20 cellular contexts compared by ENCODE assay signal in genomic region chr10:126911301-126911700, GRCh38. TPM values are rescaled to one million over a fixed set of nuclear protein-coding genes. Genes with fewer than 3 reads are reported as not detected.
A peak's percentile ranks its signal among the peaks of the same experiment; 100 is the strongest.
DNase-seq lines count a peak whose midpoint lies in the region; ATAC-seq, FAIRE-seq and TF ChIP-seq lines count a peak whose summit lies in the region.
"Had no signal": no experiment of that assay in that cellular context is flagged by ENCODE, and none has a peak within 500 bp of the region (broad histone marks: within the 10 kb centered on the region; RNA-seq: fewer than 3 reads in every experiment).

No MANE protein-coding gene starts in this region.

- no peak overlapping the region for H4K91ac ChIP-seq in trophoblast cell (ENCODE audit: low read depth, low read length)

- H2BK5ac ChIP-seq in trophoblast cell (ENCODE audit: low read depth, low read length, poor library complexity) = no peak overlapping the region

- H3K4me1 Mint-ChIP-seq in GM23338 = peaks cover 40% of the 10 kb centered on the region
- H3K4me1 Mint-ChIP-seq in astrocyte (ENCODE audit: low read depth, unreplicated experiment) = peaks cover 7% of the 10 kb centered on the region
- H3K4me1 Mint-ChIP-seq: CD8-positive, alpha-beta memory T cell had no signal

- POLR2A ChIA-PET in AG04450 (lab: Yijun Ruan, JAX) = no interaction called here

- H3K27ac ChIP-seq in AG04450 (ENCODE audit: low read depth, low read length) (no peak overlapping the region), GM23338 (ENCODE audit: low read depth) (no peak overlapping the region), astrocyte (ENCODE audit: low read depth, low read length) (no peak overlapping the region), trophoblast cell (ENCODE audit: low read depth, low read length) (no peak overlapping the region), suprapubic skin (no peak overlapping the region), vagina (no peak overlapping the region)
- H3K27ac ChIP-seq: HL-60 had no signal

- no peak overlapping the region for H3K14ac ChIP-seq in trophoblast cell (ENCODE audit: low read length)

- H4K20me1 ChIP-seq in GM23338 (replicated peaks; ENCODE audit: insufficient read depth) = peaks cover 48% of the 10 kb centered on the region
- H4K20me1 ChIP-seq in astrocyte (ENCODE audit: insufficient read depth, low read length) = peaks cover 93% of the 10 kb centered on the region

- H3K4me3 ChIP-seq in AG04450 (ENCODE audit: low read depth, low read length) (no peak overlapping the region), GM23338 (no peak overlapping the region), astrocyte (ENCODE audit: insufficient read depth, low read depth, low read length) (no peak overlapping the region), trophoblast cell (ENCODE audit: low read depth, low read length) (no peak overlapping the region), suprapubic skin (no peak overlapping the region), vagina (no peak overlapping the region)

- TF ChIP-seq POLR2A in suprapubic skin (IDR thresholded peaks at IDR 0.05) = no peak
- TF ChIP-seq POLR2A in vagina (IDR thresholded peaks at IDR 0.05) = no peak

- ATAC-seq in GM23338 = no peak
- no peak for ATAC-seq in HG03108 (IDR thresholded peaks at IDR 0.05; ENCODE audit: unreplicated experiment)

- H3K27me3 Mint-ChIP-seq in GM23338 (ENCODE audit: insufficient read depth, low read depth, poor library complexity) = peaks cover 11% of the 10 kb centered on the region
- H3K27me3 Mint-ChIP-seq in astrocyte (ENCODE audit: low read depth, unreplicated experiment) = no peaks in the 10 kb centered on the region

- no peak for FAIRE-seq in astrocyte (lab: Jason Lieb, UNC)
- FAIRE-seq: GM12892, GM19239, H1 had no signal

- peaks cover 2% of the 10 kb centered on the region for H3K79me1 ChIP-seq in trophoblast cell (ENCODE audit: low read length)

- CTCF ChIA-PET in AG04450 (lab: Charles Lee) = no interaction called here

- H2BK120ac ChIP-seq in trophoblast cell (ENCODE audit: insufficient read depth, low read length, poor library complexity) = no peak overlapping the region

- no peak overlapping the region for H4K12ac ChIP-seq in trophoblast cell (ENCODE audit: low read depth, low read length)

- no peak overlapping the region for H2BK12ac ChIP-seq in trophoblast cell (ENCODE audit: low read length)

- H2AFZ ChIP-seq in GM23338 = no peak overlapping the region
- no peak overlapping the region for H2AFZ ChIP-seq in astrocyte (ENCODE audit: low read depth, low read length)
- H2AFZ ChIP-seq in trophoblast cell (ENCODE audit: insufficient read depth, low read length, poor library complexity) = no peak overlapping the region

- no peak overlapping the region for H3K18ac ChIP-seq in trophoblast cell (ENCODE audit: low read length)

- H3K4me1 ChIP-seq in GM23338 (ENCODE audit: insufficient read depth) (peaks cover 26% of the 10 kb centered on the region), astrocyte (ENCODE audit: insufficient read depth, low read length) (peaks cover 9% of the 10 kb centered on the region), trophoblast cell (ENCODE audit: control insufficient read depth in 1 of 2, insufficient read depth in 2 of 2, low read length in 2 of 2) (peaks cover 5 to 12% of the 10 kb centered on the region in 2 experiments), suprapubic skin (peaks cover 48% of the 10 kb centered on the region), vagina (peaks cover 39% of the 10 kb centered on the region)
- H3K4me1 ChIP-seq: BE2C had no signal

- H4K8ac ChIP-seq in trophoblast cell (ENCODE audit: low read depth, low read length) = no peak overlapping the region

- H3K9me3 Mint-ChIP-seq in GM23338 (no peaks in the 10 kb centered on the region; the same call in 1 of the 3 replicates), astrocyte (ENCODE audit: unreplicated experiment) (peaks cover 7% of the 10 kb centered on the region)
- H3K9me3 Mint-ChIP-seq: HFFc6 had no signal

- DNase-seq in AG04450 (ENCODE audit: low read depth, low spot score) (no peak), GM23338 (ENCODE audit: low spot score) (no peak), astrocyte (ENCODE audit: low read depth) (no peak), trophoblast cell (no peak), suprapubic skin (ENCODE audit: low spot score in 2 of 2) (no peak), vagina (ENCODE audit: extremely low spot score in 2 of 2) (no peak), pons (ENCODE audit: low spot score) (no peak)
- DNase-seq: ACHN; BE2C; Caco-2; CD8-positive, alpha-beta memory T cell; DND-41; GDM1; HCEC 1CT; HFFc6 had no signal

- H3K4ac ChIP-seq in trophoblast cell (ENCODE audit: low read depth, low read length) = peak overlapping the region; percentile 56

- no peak overlapping the region for H3K23ac ChIP-seq in trophoblast cell (ENCODE audit: low read length)

- TF ChIP-seq CTCF in AG04450 (IDR thresholded peaks at IDR 0.05; ENCODE audit: low read depth, low read length) (0 out of 2 replicates have a peak, but pooled peaks have one; percentile 0), GM23338 (conservative IDR thresholded peaks at IDR 0.05; ENCODE audit: low read depth in 2 of 2) (no peak), astrocyte (IDR thresholded peaks at IDR 0.05; ENCODE audit: insufficient read depth, low read depth, low read length) (no peak), suprapubic skin (IDR thresholded peaks at IDR 0.05) (no peak), vagina (IDR thresholded peaks at IDR 0.05) (no peak)

- no peaks in the 10 kb centered on the region for H3F3A ChIP-seq in GM23338 (replicated peaks; ENCODE audit: low read depth)

- no peaks in the 10 kb centered on the region for H3K9me2 ChIP-seq in GM23338 (ENCODE audit: insufficient read depth)

- H3K36me3 ChIP-seq in GM23338 (ENCODE audit: insufficient read depth) = no peaks in the 10 kb centered on the region
- no peaks in the 10 kb centered on the region for H3K36me3 ChIP-seq in astrocyte (ENCODE audit: insufficient read depth, low read length)
- peaks cover 5 to 11% of the 10 kb centered on the region in 2 experiments for H3K36me3 ChIP-seq in trophoblast cell (ENCODE audit: control insufficient read depth in 1 of 2, insufficient read depth in 2 of 2, low read length in 2 of 2)
- no peaks in the 10 kb centered on the region for H3K36me3 ChIP-seq in suprapubic skin
- H3K36me3 ChIP-seq in vagina = no peaks in the 10 kb centered on the region
- H3K36me3 ChIP-seq: BE2C had no signal

- WGBS in trophoblast cell (ENCODE audit: extremely low coverage, insufficient coverage, insufficient read length) = no CpG with 5 or more reads among the region's 11 CpGs
- WGBS in suprapubic skin = 84% methylated on average over 11 of the region's 11 CpGs

- H3K4me2 ChIP-seq in GM23338 = peak overlapping the region; percentile 51
- no peak overlapping the region for H3K4me2 ChIP-seq in astrocyte (ENCODE audit: low read length)
- H3K4me2 ChIP-seq in trophoblast cell (ENCODE audit: low read length) = no peak overlapping the region

- H3K27me3 ChIP-seq in AG04450 (ENCODE audit: control insufficient read depth, insufficient read depth, low read length) (no peaks in the 10 kb centered on the region), GM23338 (ENCODE audit: insufficient read depth) (no peaks in the 10 kb centered on the region), astrocyte (ENCODE audit: insufficient read depth, low read length) (no peaks in the 10 kb centered on the region), trophoblast cell (ENCODE audit: insufficient read depth, low read length) (no peaks in the 10 kb centered on the region), suprapubic skin (no peaks in the 10 kb centered on the region), vagina (no peaks in the 10 kb centered on the region)
- H3K27me3 ChIP-seq: BE2C had no signal

- H3K4me3 Mint-ChIP-seq in GM23338 (no peak overlapping the region), astrocyte (ENCODE audit: unreplicated experiment) (peak overlapping the region; percentile 21)
- H3K4me3 Mint-ChIP-seq: CD8-positive, alpha-beta memory T cell; HFFc6 had no signal

- peaks cover 9% of the 10 kb centered on the region for H3K36me3 Mint-ChIP-seq in GM23338 (ENCODE audit: low read depth)
- peaks cover 10% of the 10 kb centered on the region for H3K36me3 Mint-ChIP-seq in astrocyte (ENCODE audit: low read depth, unreplicated experiment)
- H3K36me3 Mint-ChIP-seq: CD8-positive, alpha-beta memory T cell had no signal

- intact Hi-C loops in vagina (cut with DNase I) = no loop called here

- no peak for TF ChIP-seq EP300 in suprapubic skin (IDR thresholded peaks at IDR 0.05)

- no peak overlapping the region for H3K27ac Mint-ChIP-seq in GM23338
- no peak overlapping the region for H3K27ac Mint-ChIP-seq in astrocyte (ENCODE audit: unreplicated experiment)
- H3K27ac Mint-ChIP-seq: CD8-positive, alpha-beta memory T cell; HFFc6 had no signal

- no peak overlapping the region for H2AK5ac ChIP-seq in trophoblast cell (ENCODE audit: low read length)

- H3K9ac ChIP-seq in astrocyte (ENCODE audit: low read length) (no peak overlapping the region), trophoblast cell (ENCODE audit: low read length) (no peak overlapping the region)

- H3K79me2 ChIP-seq in GM23338 (replicated peaks; ENCODE audit: insufficient read depth) (peaks cover 99% of the 10 kb centered on the region), astrocyte (ENCODE audit: insufficient read depth, low read length) (peaks cover 98% of the 10 kb centered on the region), trophoblast cell (ENCODE audit: control insufficient read depth, insufficient read depth, low read length, poor library complexity) (peaks cover 22% of the 10 kb centered on the region)

- H3K9me3 ChIP-seq in AG04450 (ENCODE audit: control insufficient read depth, insufficient read depth, low read length) = peaks cover 3% of the 10 kb centered on the region; the same call in 1 of the 2 replicates
- no peaks in the 10 kb centered on the region for H3K9me3 ChIP-seq in astrocyte (ENCODE audit: insufficient read depth, low read depth, low read length)
- H3K9me3 ChIP-seq in trophoblast cell (ENCODE audit: insufficient read depth, low read depth, low read length) = peaks cover 2% of the 10 kb centered on the region
- no peaks in the 10 kb centered on the region for H3K9me3 ChIP-seq in suprapubic skin
- H3K9me3 ChIP-seq in vagina = no peaks in the 10 kb centered on the region
- H3K9me3 ChIP-seq: BE2C, Caco-2 had no signal

RNA-seq across cellular contexts. Expression of gene DOCK1, which starts 6.1 kb away (rescaled TPM):
- 37.9 and 47.2 TPM in 2 replicates for polyA plus RNA-seq in AG04450 (2011; rRNA removed)
- 81.4 and 82.8 TPM in 2 replicates for polyA minus RNA-seq in AG04450 (2011; rRNA and poly(A)+ RNA removed)
- 55.3 and 57.8 TPM in 2 replicates for total RNA-seq in GM23338 (2014; rRNA removed; shearing (Covaris generic))
- polyA plus RNA-seq in GM23338 (2016; fragmentation: Nextera tagmentation; extraction: Ambion mirVana) = 10.7 and 13.2 TPM in 2 replicates
- 42.5 and 45.0 TPM in 2 replicates for total RNA-seq in astrocyte
- polyA plus RNA-seq in trophoblast cell (2013) = 44.0 and 44.4 TPM in 2 replicates
- total RNA-seq in suprapubic skin = 100 to 1,000 TPM in 1 of 4 donors, 10 to 100 TPM in 3; 60.6 to 136 (median 92.7) TPM
- 64.6 TPM for total RNA-seq in vagina
- polyA plus RNA-seq: CD8-positive, alpha-beta memory T cell had no signal
